Comparison of ENCODE assay signal across 31 cellular contexts in genomic region chr7:128400566-128400965, GRCh38. TPM values are rescaled to one million over a fixed set of nuclear protein-coding genes. Genes with fewer than 3 reads are reported as not detected.
"Had no signal": no experiment of that assay in that cellular context is flagged by ENCODE, and none has a peak within 500 bp of the region (broad histone marks: within the 10 kb centered on the region; RNA-seq: fewer than 3 reads in every experiment).

No MANE protein-coding gene starts in this region.

- H3K27ac Mint-ChIP-seq: activated B cell treated with CpG ODN at 0.5 μM for 24 hours; activated CD4-positive, alpha-beta memory T cell treated with anti-CD3 and anti-CD28 coated beads, Interleukin-2, amount 10 ng/mL, durations not matched to agents 7 days and 5 days; activated naive CD4-positive, alpha-beta T cell treated with anti-CD3 and anti-CD28 coated beads, Interleukin-2, amount 10 ng/mL, durations not matched to agents 7 days and 5 days; activated naive CD8-positive, alpha-beta T cell treated with anti-CD3 and anti-CD28 coated beads, Interleukin-2, amount 10 ng/mL, durations not matched to agents 7 days and 5 days; activated T-cell treated with anti-CD3 and anti-CD28 coated beads, Interleukin-2, amount 50 U/mL, for 72 hours; effector memory CD8-positive, alpha-beta T cell; T-helper 17 cell; T-helper 2 cell treated with Interferon-gamma antibody and Interleukin-4, amounts not matched to agents 5 μg/mL and 100 μg/mL, for 36 hours had no signal

- H3K4me3 Mint-ChIP-seq: activated B cell treated with CpG ODN at 0.5 μM for 24 hours; activated CD4-positive, alpha-beta memory T cell treated with anti-CD3 and anti-CD28 coated beads, Interleukin-2, amount 10 ng/mL, durations not matched to agents 7 days and 5 days; activated naive CD4-positive, alpha-beta T cell treated with anti-CD3 and anti-CD28 coated beads, Interleukin-2, amount 10 ng/mL, durations not matched to agents 7 days and 5 days; activated naive CD8-positive, alpha-beta T cell treated with anti-CD3 and anti-CD28 coated beads, Interleukin-2, amount 10 ng/mL, durations not matched to agents 7 days and 5 days; activated T-cell treated with anti-CD3 and anti-CD28 coated beads, Interleukin-2, amount 50 U/mL, for 72 hours; central memory CD8-positive, alpha-beta T cell; effector memory CD8-positive, alpha-beta T cell; T-helper 17 cell; T-helper 2 cell treated with Interferon-gamma antibody and Interleukin-4, amounts not matched to agents 5 μg/mL and 100 μg/mL, for 36 hours had no signal

- H3K27me3 Mint-ChIP-seq: activated B cell treated with CpG ODN at 0.5 μM for 24 hours; activated CD4-positive, alpha-beta memory T cell treated with anti-CD3 and anti-CD28 coated beads, Interleukin-2, amount 10 ng/mL, durations not matched to agents 7 days and 5 days; activated naive CD4-positive, alpha-beta T cell treated with anti-CD3 and anti-CD28 coated beads, Interleukin-2, amount 10 ng/mL, durations not matched to agents 7 days and 5 days; activated naive CD8-positive, alpha-beta T cell treated with anti-CD3 and anti-CD28 coated beads, Interleukin-2, amount 10 ng/mL, durations not matched to agents 7 days and 5 days; brain; central memory CD8-positive, alpha-beta T cell; effector memory CD8-positive, alpha-beta T cell; T-helper 17 cell had no signal

- H3K4me3 ChIP-seq: ascending aorta, breast epithelium, cardiac muscle cell, esophagus muscularis mucosa, gastrocnemius medialis, heart left ventricle had no signal

- H3K4me1 ChIP-seq: foreskin keratinocyte had no signal

- FAIRE-seq: colon had no signal

- DNase-seq: activated B cell treated with CpG ODN at 0.5 μM for 24 hours; activated CD4-positive, alpha-beta memory T cell treated with anti-CD3 and anti-CD28 coated beads, Interleukin-2, amount 10 ng/mL, durations not matched to agents 7 days and 5 days; activated CD4-positive, alpha-beta T cell treated with anti-CD3 and anti-CD28 coated beads for 48 hours; activated gamma-delta T cell; activated naive CD4-positive, alpha-beta T cell; activated naive CD4-positive, alpha-beta T cell treated with anti-CD3 and anti-CD28 coated beads, Interleukin-2, amount 10 ng/mL, durations not matched to agents 7 days and 5 days; activated naive CD8-positive, alpha-beta T cell treated with anti-CD3 and anti-CD28 coated beads, Interleukin-2, amount 10 ng/mL, durations not matched to agents 7 days and 5 days; activated T-cell treated with anti-CD3 and anti-CD28 coated beads, Interleukin-2, amount 50 U/mL, for 72 hours; cortex of kidney; dermis blood vessel endothelial cell; effector CD4-positive, alpha-beta T cell; effector memory CD8-positive, alpha-beta T cell; erythroblast; foreskin keratinocyte; gastrocnemius medialis; glutamatergic neuron; heart left ventricle; T-helper 1 cell; T-helper 17 cell; T1000; WERI-Rb-1 had no signal

- H3K9me3 ChIP-seq: ascending aorta, breast epithelium, esophagus muscularis mucosa, gastrocnemius medialis, heart left ventricle had no signal

- H3K9me3 Mint-ChIP-seq: activated B cell treated with CpG ODN at 0.5 μM for 24 hours; activated CD4-positive, alpha-beta memory T cell treated with anti-CD3 and anti-CD28 coated beads, Interleukin-2, amount 10 ng/mL, durations not matched to agents 7 days and 5 days; activated naive CD4-positive, alpha-beta T cell treated with anti-CD3 and anti-CD28 coated beads, Interleukin-2, amount 10 ng/mL, durations not matched to agents 7 days and 5 days; activated naive CD4-positive, alpha-beta T cell treated with anti-CD3 and anti-CD28 coated beads, Interleukin-2, amount 50 U/mL, for 72 hours; activated naive CD8-positive, alpha-beta T cell treated with anti-CD3 and anti-CD28 coated beads, Interleukin-2, amount 10 ng/mL, durations not matched to agents 7 days and 5 days; activated T-cell treated with anti-CD3 and anti-CD28 coated beads, Interleukin-2, amount 50 U/mL, for 72 hours; brain; central memory CD8-positive, alpha-beta T cell; effector memory CD8-positive, alpha-beta T cell; T-helper 2 cell treated with Interferon-gamma antibody and Interleukin-4, amounts not matched to agents 5 μg/mL and 100 μg/mL, for 36 hours had no signal

- ATAC-seq: activated CD4-positive, CD25-positive, alpha-beta regulatory T cell treated with anti-CD3 and anti-CD28 coated beads, Interleukin-2, amount 50 U/mL, for 24 hours; activated naive CD4-positive, alpha-beta T cell treated with anti-CD3 and anti-CD28 coated beads, Interleukin-2, amount 50 U/mL, for 72 hours; activated T-cell treated with anti-CD3 and anti-CD28 coated beads, Interleukin-2, amount 50 U/mL, for 72 hours; effector memory CD8-positive, alpha-beta T cell; foreskin keratinocyte; gastrocnemius medialis; heart left ventricle; T-helper 17 cell had no signal

- H3K36me3 ChIP-seq: breast epithelium, cardiac muscle cell had no signal

- H3K27ac ChIP-seq: ascending aorta, breast epithelium, cardiac muscle cell, esophagus muscularis mucosa, foreskin keratinocyte, gastrocnemius medialis, heart left ventricle, WERI-Rb-1 had no signal

- H3K27me3 ChIP-seq: ascending aorta, breast epithelium, esophagus muscularis mucosa, foreskin keratinocyte, heart left ventricle had no signal

RNA-seq across cellular contexts. Expression of gene PRRT4, which starts 39.1 kb away (rescaled TPM):
- total RNA-seq: activated B cell treated with CpG ODN at 0.5 μM for 24 hours; activated CD4-positive, alpha-beta memory T cell treated with anti-CD3 and anti-CD28 coated beads, Interleukin-2, amount 10 ng/mL, durations not matched to agents 7 days and 5 days; dermis blood vessel endothelial cell had no signal
